Comparison of ENCODE assay signal across 19 cellular contexts in the genomic region with DNA sequence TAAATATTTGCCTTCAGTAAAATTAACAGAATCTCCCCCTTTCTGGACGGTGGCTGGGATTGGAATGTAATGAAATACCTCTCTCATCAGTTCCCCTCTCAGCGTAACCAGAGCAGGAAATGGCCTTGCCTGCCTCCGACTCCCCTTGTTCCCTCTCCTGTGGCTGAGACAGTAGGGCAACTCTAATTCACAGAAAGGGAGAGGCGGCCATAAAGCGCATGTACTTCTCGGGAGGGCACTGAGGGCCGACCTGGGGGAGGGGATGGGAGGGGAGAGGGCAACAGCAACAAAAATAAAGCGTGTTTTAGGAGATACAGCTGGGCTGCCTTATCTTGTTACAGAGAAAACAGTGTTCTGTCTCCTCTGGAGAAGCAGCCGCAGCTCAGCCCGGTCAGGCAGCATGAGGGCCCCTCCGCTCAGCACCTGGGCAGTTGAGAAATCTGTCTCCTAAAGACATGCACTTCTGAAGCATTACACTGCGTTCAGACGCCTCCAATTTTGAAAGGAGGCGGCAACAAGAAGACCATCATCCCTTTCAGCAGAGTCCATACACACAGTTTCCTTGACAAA.
DNase-seq lines count a peak whose midpoint lies in the region; TF ChIP-seq lines count a peak whose summit lies in the region.
"Had no signal": no experiment of that assay in that cellular context is flagged by ENCODE, and none has a peak within 500 bp of the region (broad histone marks: within the 10 kb centered on the region; RNA-seq: fewer than 3 reads in every experiment).

No MANE protein-coding gene starts in this region.

- H3K9me3 ChIP-seq in hepatocyte (ENCODE audit: low read depth) = no peaks in the 10 kb centered on the region
- H3K9me3 ChIP-seq in neuron (ENCODE audit: low read length) = no peaks in the 10 kb centered on the region
- H3K9me3 ChIP-seq: neutrophil had no signal

- H3K9me2 ChIP-seq in hepatocyte (replicated peaks; ENCODE audit: insufficient read depth) = no peaks in the 10 kb centered on the region

- peak overlapping the region; percentile 74 for H3K4me2 ChIP-seq in hepatocyte

- no peaks in the 10 kb centered on the region for H4K20me1 ChIP-seq in hepatocyte (ENCODE audit: insufficient read depth, poor library complexity, severe bottlenecking)

- H3K36me3 ChIP-seq in H7 (replicated peaks; ENCODE audit: control insufficient read depth, insufficient read depth, low read length) (no peaks in the 10 kb centered on the region), hepatocyte (replicated peaks; ENCODE audit: insufficient read depth, low read depth) (no peaks in the 10 kb centered on the region), neuron (ENCODE audit: insufficient read depth, low read length) (no peaks in the 10 kb centered on the region)
- H3K36me3 ChIP-seq: neutrophil had no signal

- H3K4me1 ChIP-seq in hepatocyte (ENCODE audit: insufficient read depth) = peaks cover 5% of the 10 kb centered on the region
- H3K4me1 ChIP-seq in neuron (ENCODE audit: insufficient read depth, low read length) = peaks cover 8% of the 10 kb centered on the region

- H3K27me3 ChIP-seq in H7 (ENCODE audit: control insufficient read depth, insufficient read depth, low read length) (no peaks in the 10 kb centered on the region), hepatocyte (no peaks in the 10 kb centered on the region), neuron (ENCODE audit: insufficient read depth, low read length) (no peaks in the 10 kb centered on the region)
- H3K27me3 ChIP-seq: neutrophil had no signal

- H2AFZ ChIP-seq in hepatocyte (peak overlapping the region; percentile 80), neuron (ENCODE audit: low read depth, low read length) (peak overlapping the region; percentile 27)

- DNase-seq in H7 = peak; percentile 24
- peak; percentile 32 for DNase-seq in NCI-H2227 treated with DMSO at 0.1 percent for 48 hours (lab: John Stamatoyannopoulos, UW)
- DNase-seq in hepatocyte (ENCODE audit: low spot score) = peak; percentile 16
- no peak for DNase-seq in DMS79 (lab: John Stamatoyannopoulos, UW)
- DNase-seq in NCI-H2081 (lab: John Stamatoyannopoulos, UW) = no peak
- DNase-seq in activated CD4-positive, alpha-beta T cell treated with anti-CD3 and anti-CD28 coated beads, Interleukin-2, amount 50 U/mL, for 1 hour = no peak
- DNase-seq: activated CD4-positive, alpha-beta T cell treated with anti-CD3 and anti-CD28 coated beads for 4 hours; activated naive CD4-positive, alpha-beta T cell treated with anti-CD3 and anti-CD28 coated beads, Interleukin-2, amount 10 ng/mL, durations not matched to agents 7 days and 5 days; CD8-positive, alpha-beta T cell; dermis blood vessel endothelial cell; erythroblast; HFFc6; NCI-H1694 treated with DMSO at 0.1 percent for 48 hours; NCI-H524 treated with DMSO at 0.1 percent for 48 hours; right cardiac atrium; substantia nigra had no signal

- no peak overlapping the region for H3K4me3 ChIP-seq in H7 (ENCODE audit: insufficient read depth, low read depth, low read length)
- H3K4me3 ChIP-seq in hepatocyte = no peak overlapping the region
- H3K4me3 ChIP-seq in neuron (ENCODE audit: low read length) = no peak overlapping the region
- H3K4me3 ChIP-seq: SK-N-MC had no signal

- no peaks in the 10 kb centered on the region for H3K79me2 ChIP-seq in hepatocyte

- peak overlapping the region; percentile 10 for H3K27ac ChIP-seq in hepatocyte
- H3K27ac ChIP-seq: neutrophil, SK-N-MC had no signal

- 17% methylated on average over 13 of the region's 14 CpGs for WGBS in hepatocyte (ENCODE audit: low lambda C conversion rate, missing lambda C conversion rate)

- TF ChIP-seq CTCF in hepatocyte (IDR thresholded peaks at IDR 0.05; ENCODE audit: poor library complexity) = no peak

Comparison
In these comparisons a context has a peak if more than half of its experiments do, and no peak if none do; other contexts are left out.
1. DNase-seq: peak in H7 (single experiment), NCI-H2227 treated with DMSO at 0.1 percent for 48 hours (single experiment) and hepatocyte (single experiment); none in DMS79 (single experiment), NCI-H2081 (0 of 2) and activated CD4-positive, alpha-beta T cell treated with anti-CD3 and anti-CD28 coated beads, Interleukin-2, amount 50 U/mL, for 1 hour (single experiment).